In the genomic region with DNA sequence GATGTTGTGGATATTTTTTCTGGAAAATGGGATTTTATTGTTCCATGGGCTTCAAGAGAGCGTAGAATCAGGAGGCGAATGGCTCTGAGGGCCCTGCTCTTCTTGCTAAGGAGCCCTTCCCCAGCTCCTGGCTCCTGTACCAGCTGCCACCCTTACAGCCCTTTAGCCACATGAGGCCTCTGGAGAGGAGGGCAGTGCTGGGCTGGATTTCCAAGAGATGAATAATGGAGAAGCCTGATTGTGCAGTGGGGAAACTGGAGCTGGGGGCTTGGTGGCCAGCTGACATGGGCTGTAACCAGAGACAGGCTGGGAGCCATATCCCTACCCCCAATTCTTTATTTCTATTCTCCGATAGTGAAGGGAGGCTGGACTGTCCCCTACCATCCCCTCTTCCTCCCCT, we compare ENCODE assay signal across 16 cellular contexts. TPM values are rescaled to one million over a fixed set of nuclear protein-coding genes. Genes with fewer than 3 reads are reported as not detected.
A peak's percentile ranks its signal among the peaks of the same experiment; 100 is the strongest.
DNase-seq lines count a peak whose midpoint lies in the region; ATAC-seq and TF ChIP-seq lines count a peak whose summit lies in the region.
"Had no signal": no experiment of that assay in that cellular context is flagged by ENCODE, and none has a peak within 500 bp of the region (broad histone marks: within the 10 kb centered on the region; RNA-seq: fewer than 3 reads in every experiment).

No MANE protein-coding gene starts in this region.

- peaks cover 4% of the 10 kb centered on the region for H3K4me1 Mint-ChIP-seq in brain

- POLR2A ChIA-PET in PC-9 (lab: Charles Lee; ENCODE audit: unreplicated experiment): no interaction called here

- no peaks in the 10 kb centered on the region for H3K9me3 Mint-ChIP-seq in brain
- H3K9me3 Mint-ChIP-seq: CD4-positive, alpha-beta T cell; GM23338; H9 had no signal

- peaks cover 17% of the 10 kb centered on the region for H3K4me1 ChIP-seq in left ventricle myocardium inferior
- peaks cover 11 to 26% (median 23%) of the 10 kb centered on the region in 4 donors for H3K4me1 ChIP-seq in upper lobe of left lung
- H3K4me1 ChIP-seq in PC-9 (replicated peaks; ENCODE audit: insufficient read depth): peaks cover 14% of the 10 kb centered on the region

- no peak for TF ChIP-seq EP300 in upper lobe of left lung (IDR thresholded peaks at IDR 0.05)

- no peak for TF ChIP-seq CTCF in left ventricle myocardium inferior (IDR thresholded peaks at IDR 0.05; ENCODE audit: borderline replicate concordance)
- TF ChIP-seq CTCF in brain (conservative IDR thresholded peaks at IDR 0.05): no peak
- TF ChIP-seq CTCF in upper lobe of left lung (IDR thresholded peaks at IDR 0.05): no peak
- no peak for TF ChIP-seq CTCF in PC-9 (conservative IDR thresholded peaks at IDR 0.05)

- peaks cover 77% of the 10 kb centered on the region for H3K36me3 ChIP-seq in left ventricle myocardium inferior
- H3K36me3 ChIP-seq in upper lobe of left lung: peaks cover 22 to 87% (median 69%) of the 10 kb centered on the region in 4 donors
- peaks cover 15% of the 10 kb centered on the region; the same call in 1 of the 2 replicates for H3K36me3 ChIP-seq in PC-9 (ENCODE audit: low read depth)

- no peak overlapping the region for H3K4me3 Mint-ChIP-seq in brain
- H3K4me3 Mint-ChIP-seq: CD4-positive, alpha-beta T cell; GM23338; H9 had no signal

- BruUV-seq in PC-9 (replicated peaks; lab: Mats Ljungman, UMichigan): no TSS peak

- DNase-seq in left ventricle myocardium inferior (no peak), left ventricle myocardium superior (no peak), myocyte (ENCODE audit: low read depth) (peak; percentile 88), upper lobe of left lung (no peak), occipital lobe (lab: John Stamatoyannopoulos, UW) (no peak), PC-9 (no peak), superior temporal gyrus (ENCODE audit: extremely low spot score) (no peak)
- DNase-seq: ACHN; C1 segment of cervical spinal cord; CD4-positive, alpha-beta T cell; DMS79; H9 had no signal

- H4K20me1 ChIP-seq in PC-9 (ENCODE audit: insufficient read depth): 0 out of 2 replicates have a peak, but pooled peaks cover under 1% of the 10 kb centered on the region

- CTCF ChIA-PET in PC-9 (lab: Charles Lee): no interaction called here

- intact Hi-C loops in left ventricle myocardium inferior (cut with micrococcal nuclease): no loop called here
- intact Hi-C loops in left ventricle myocardium superior (cut with micrococcal nuclease): no loop called here
- intact Hi-C loops in PC-9 (cut with micrococcal nuclease; ENCODE audit: unreplicated experiment): no loop called here

- ATAC-seq in left ventricle myocardium superior (no peak), upper lobe of left lung (ENCODE audit: low FRiP score in 2 of 2) (no peak)
- ATAC-seq: GM12878, GM23338 had no signal

- no peaks in the 10 kb centered on the region for H3K9me2 ChIP-seq in PC-9 (ENCODE audit: insufficient read depth)

- peaks cover 3% of the 10 kb centered on the region for H3K27me3 Mint-ChIP-seq in brain
- H3K27me3 Mint-ChIP-seq: CD4-positive, alpha-beta T cell had no signal

- H2AFZ ChIP-seq in PC-9: no peak overlapping the region
- H2AFZ ChIP-seq: GM23338 had no signal

- H3K36me3 Mint-ChIP-seq in brain: peaks cover 47% of the 10 kb centered on the region

- H3K27ac Mint-ChIP-seq in brain: peak overlapping the region in 3 of 5 experiments; percentile 27 to 52 (median 50)
- H3K27ac Mint-ChIP-seq: CD4-positive, alpha-beta T cell; GM23338 had no signal

- peaks cover 4% of the 10 kb centered on the region; the same call in 1 of the 2 replicates for H3K79me2 ChIP-seq in PC-9 (ENCODE audit: low read depth)

- H3K9me3 ChIP-seq in left ventricle myocardium inferior (replicated peaks): no peaks in the 10 kb centered on the region
- no peaks in the 10 kb centered on the region for H3K9me3 ChIP-seq in upper lobe of left lung
- no peaks in the 10 kb centered on the region for H3K9me3 ChIP-seq in PC-9 (ENCODE audit: insufficient read depth, low read depth)

- H3K27me3 ChIP-seq in left ventricle myocardium inferior (ENCODE audit: low read depth) (no peaks in the 10 kb centered on the region), upper lobe of left lung (no peaks in the 10 kb centered on the region), PC-9 (ENCODE audit: insufficient read depth, low read depth) (no peaks in the 10 kb centered on the region)

- H3K4me3 ChIP-seq in left ventricle myocardium inferior (no peak overlapping the region), upper lobe of left lung (no peak overlapping the region), PC-9 (no peak overlapping the region)
- H3K4me3 ChIP-seq: GM12878, GM23338 had no signal

- H3K4me2 ChIP-seq in PC-9: no peak overlapping the region
- H3K4me2 ChIP-seq: GM23338 had no signal

- peaks cover 19% of the 10 kb centered on the region; the same call in 1 of the 2 replicates for H3F3A ChIP-seq in PC-9 (ENCODE audit: insufficient read depth, low read depth)

- WGBS in upper lobe of left lung, 2 donors: 94 to 100% methylated on average over 2 to 3 of the region's 3 CpGs

- TF ChIP-seq POLR2A in upper lobe of left lung (IDR thresholded peaks at IDR 0.05): no peak

- peak overlapping the region; percentile 71 for H3K27ac ChIP-seq in left ventricle myocardium inferior (replicated peaks)
- H3K27ac ChIP-seq in upper lobe of left lung: peak overlapping the region in 3 of 4 donors; percentile 52 to 78 (median 54)
- H3K27ac ChIP-seq in PC-9: no peak overlapping the region
- H3K27ac ChIP-seq: HL-60 had no signal

RNA-seq across cellular contexts. Expression of gene LRRC73, which starts 9.2 kb away (rescaled TPM):
- 1.6 TPM for total RNA-seq in left ventricle myocardium inferior
- 1.0 TPM for total RNA-seq in left ventricle myocardium superior
- polyA plus RNA-seq in brain (ENCODE audit: insufficient read depth, low read depth, low replicate concordance): 6.2 TPM
- 1.6 and 2.0 TPM in 2 replicates for total RNA-seq in myocyte
- 3.7 TPM for polyA plus RNA-seq in myocyte (2012)
- 1 to 10 TPM in 5 of 6 donors, under 1 TPM in 1; 0.34 to 3.4 (median 2.5) TPM for total RNA-seq in upper lobe of left lung
- total RNA-seq in occipital lobe: 2.7 TPM
- total RNA-seq in PC-9 (2021): 0.55 and 1.5 TPM in 2 replicates
- polyA plus RNA-seq: GM12878 had no signal

RNA-seq across cellular contexts. Expression of gene YIPF3, which starts 15.8 kb away (rescaled TPM):
- 69.9 TPM for total RNA-seq in left ventricle myocardium inferior
- total RNA-seq in left ventricle myocardium superior: 63.0 TPM
- 279 TPM for polyA plus RNA-seq in brain (ENCODE audit: insufficient read depth, low read depth, low replicate concordance)
- total RNA-seq in myocyte: 199 and 250 TPM in 2 replicates
- 175 TPM for polyA plus RNA-seq in myocyte (2012)
- total RNA-seq in upper lobe of left lung: 100 to 1,000 TPM; 103 to 170 (median 125) TPM
- total RNA-seq in occipital lobe: 71.4 TPM
- 91.3 and 98.4 TPM in 2 replicates for total RNA-seq in PC-9 (2021)

RNA-seq across cellular contexts. Expression of gene POLR1C, which starts 16.0 kb away (rescaled TPM):
- 14.7 TPM for total RNA-seq in left ventricle myocardium inferior
- total RNA-seq in left ventricle myocardium superior: 16.9 TPM
- 29.6 TPM for polyA plus RNA-seq in brain (ENCODE audit: insufficient read depth, low read depth, low replicate concordance)
- 23.5 and 26.5 TPM in 2 replicates for total RNA-seq in myocyte
- polyA plus RNA-seq in myocyte (2012): 32.3 TPM
- 10 to 100 TPM; 14.2 to 41.4 (median 24.5) TPM for total RNA-seq in upper lobe of left lung
- 22.0 TPM for total RNA-seq in occipital lobe
- total RNA-seq in PC-9 (2021): 41.4 and 42.2 TPM in 2 replicates

RNA-seq across cellular contexts. Expression of gene TJAP1, which starts 23.6 kb away (rescaled TPM):
- total RNA-seq in left ventricle myocardium inferior (24.1 TPM), left ventricle myocardium superior (23.2 TPM), myocyte (26.7 and 39.6 TPM in 2 replicates), upper lobe of left lung (10 to 100 TPM; 22.2 to 57.6 (median 31.1) TPM), occipital lobe (5.0 TPM), PC-9 (2021) (50.5 and 60.9 TPM in 2 replicates)
- 29.1 TPM for polyA plus RNA-seq in brain (ENCODE audit: insufficient read depth, low read depth, low replicate concordance)
- polyA plus RNA-seq in myocyte (2012): 33.7 TPM

RNA-seq across cellular contexts. Expression of gene DLK2, which starts 45.6 kb away (rescaled TPM):
- total RNA-seq in left ventricle myocardium inferior (3.3 TPM), left ventricle myocardium superior (1.2 TPM), myocyte (3.3 and 6.2 TPM in 2 replicates), upper lobe of left lung (1 to 10 TPM in 2 of 6 donors, under 1 TPM in 2, not detected in 2; 0.34 to 2.4 (median 1.2) TPM), occipital lobe (7.3 TPM), PC-9 (2021) (3.6 and 6.2 TPM in 2 replicates)
- 1.9 TPM for polyA plus RNA-seq in brain (ENCODE audit: insufficient read depth, low read depth, low replicate concordance)
- 4.1 TPM for polyA plus RNA-seq in myocyte (2012)
